Comparison of ENCODE assay signal across 14 cellular contexts in genomic region chr6:140486468-140487361, GRCh38.
A peak's percentile ranks its signal among the peaks of the same experiment; 100 is the strongest.
DNase-seq lines count a peak whose midpoint lies in the region; ATAC-seq and TF ChIP-seq lines count a peak whose summit lies in the region.
"Had no signal": no experiment of that assay in that cellular context is flagged by ENCODE, and none has a peak within 500 bp of the region (broad histone marks: within the 10 kb centered on the region; RNA-seq: fewer than 3 reads in every experiment).

No MANE protein-coding gene starts in this region.

- RAD21 ChIA-PET in HCT116 (lab: Charles Lee; ENCODE audit: low non-redundant PET in 1 of 2, low total read pairs in 2 of 2, uncharacterized antibody in 2 of 2, unreplicated experiment in 2 of 2), result no interaction called here

- POLR2A ChIA-PET in HCT116 (lab: Charles Lee), result no interaction called here

- H3K4me3 ChIP-seq in HCT116 (replicated peaks in 1 of 2; ENCODE audit: low read depth in 1 of 2, low read length in 2 of 2), result no peak overlapping the region; a peak in 1 of 4 replicates
- no peak overlapping the region for H3K4me3 ChIP-seq in left lung
- H3K4me3 ChIP-seq: BLaER1 treated with 17β-estradiol and CSF1 and Interleukin-3, amounts not matched to agents 10 nM and 100 nM had no signal

- H3K27ac ChIP-seq in HCT116 (ENCODE audit: low read depth, low read length), result peak overlapping the region; percentile 1; the same call in 1 of the 2 replicates
- H3K27ac ChIP-seq in left lung, result peak overlapping the region in 1 of 2 donors; percentile 51
- H3K27ac ChIP-seq: BLaER1 treated with 17β-estradiol and CSF1 and Interleukin-3, amounts not matched to agents 10 nM and 100 nM had no signal

- H3K4me1 ChIP-seq in HCT116 (ENCODE audit: control insufficient read depth in 1 of 2, insufficient read depth in 2 of 2, low read length in 2 of 2), result peaks cover 7 to 16% of the 10 kb centered on the region in 2 experiments
- peaks cover 0 to 6% of the 10 kb centered on the region in 2 donors for H3K4me1 ChIP-seq in left lung

- peak; percentile 6 for DNase-seq in AG08396 (ENCODE audit: low spot score)
- no peak for DNase-seq in HCT116 (ENCODE audit: low read depth, low spot score)
- peak; percentile 46 for DNase-seq in astrocyte of the hippocampus (ENCODE audit: low read depth, low spot score)
- no peak for DNase-seq in left lung
- DNase-seq in DMS114 treated with DMSO at 0.1 percent for 48 hours (lab: John Stamatoyannopoulos, UW; ENCODE audit: unreplicated experiment), result no peak
- no peak for DNase-seq in NCI-H345 (lab: John Stamatoyannopoulos, UW)
- DNase-seq: activated effector memory CD4-positive, alpha-beta T cell treated with anti-CD3 and anti-CD28 coated beads, Interleukin-2, amount 50 U/mL, for 16 hours; cerebellar nuclear complex; NCI-H526 treated with DMSO at 0.1 percent for 48 hours; occipital lobe; substantia nigra had no signal

- no peaks in the 10 kb centered on the region; the same call in 1 of the 2 replicates for H4K20me1 ChIP-seq in HCT116 (ENCODE audit: insufficient read depth)
- H4K20me1 ChIP-seq: BLaER1 treated with 17β-estradiol and CSF1 and Interleukin-3, amounts not matched to agents 10 nM and 100 nM had no signal

- 0 out of 2 replicates have a peak, but pooled peaks have one; percentile 9 for ATAC-seq in HCT116
- peak; percentile 29 for ATAC-seq in left lung
- ATAC-seq in GM21786 (IDR thresholded peaks at IDR 0.05; ENCODE audit: unreplicated experiment), result no peak
- ATAC-seq in GM21723 (IDR thresholded peaks at IDR 0.05; ENCODE audit: unreplicated experiment), result no peak

- no peaks in the 10 kb centered on the region for H3K79me2 ChIP-seq in HCT116 (ENCODE audit: insufficient read depth, low read length)

- peak overlapping the region; percentile 47 for H2AFZ ChIP-seq in HCT116 (ENCODE audit: low read depth, low read length, poor library complexity, severe bottlenecking)

- H3K36me3 ChIP-seq in HCT116 (ENCODE audit: control insufficient read depth in 1 of 2, insufficient read depth in 2 of 2, low read length in 2 of 2) (no peaks in the 10 kb centered on the region), left lung (no peaks in the 10 kb centered on the region)
- H3K36me3 ChIP-seq: BLaER1 treated with 17β-estradiol and CSF1 and Interleukin-3, amounts not matched to agents 10 nM and 100 nM had no signal

- BruUV-seq in HCT116 (replicated peaks; lab: Mats Ljungman, UMichigan), result no TSS peak

- TF ChIP-seq CTCF in HCT116 (IDR thresholded peaks at IDR 0.05 in 2 of 3, conservative IDR thresholded peaks at IDR 0.05 in 1 of 3; ENCODE audit: borderline replicate concordance in 1 of 3, insufficient read depth in 1 of 3, low read depth in 2 of 3, low read length in 2 of 3), result no peak
- TF ChIP-seq CTCF in left lung (IDR thresholded peaks at IDR 0.05), result no peak

- TF ChIP-seq RAD21 in HCT116 (IDR thresholded peaks at IDR 0.05; ENCODE audit: low read depth), result no peak

- H3K9me2 ChIP-seq in HCT116 (ENCODE audit: insufficient read depth), result no peaks in the 10 kb centered on the region

- intact Hi-C loops in HCT116 (cut with micrococcal nuclease) (no loop called here), left lung (cut with DNase I) (no loop called here)

- CTCF ChIA-PET in HCT116 (lab: Charles Lee), result no interaction called here

- TF ChIP-seq POLR2A in HCT116 (IDR thresholded peaks at IDR 0.05; ENCODE audit: borderline replicate concordance, extremely low read depth, insufficient read depth, insufficient read length), result no peak

- H3K9ac ChIP-seq in HCT116 (ENCODE audit: low read length), result no peak overlapping the region
- H3K9ac ChIP-seq: BLaER1 treated with 17β-estradiol and CSF1 and Interleukin-3, amounts not matched to agents 10 nM and 100 nM had no signal

- H3K4me2 ChIP-seq in HCT116 (ENCODE audit: low read length), result peak overlapping the region; percentile 43

- peaks cover 0 to 8% of the 10 kb centered on the region in 2 experiments; a peak in 1 of 4 replicates for H3K9me3 ChIP-seq in HCT116 (ENCODE audit: control insufficient read depth in 1 of 2, insufficient read depth in 1 of 2, low read depth in 1 of 2, low read length in 2 of 2)
- peaks cover 0 to 8% of the 10 kb centered on the region in 2 donors for H3K9me3 ChIP-seq in left lung

- H3K27me3 ChIP-seq in HCT116 (ENCODE audit: insufficient read depth, low read length), result no peaks in the 10 kb centered on the region
- H3K27me3 ChIP-seq in left lung, result no peaks in the 10 kb centered on the region
- H3K27me3 ChIP-seq: BLaER1 treated with 17β-estradiol and CSF1 and Interleukin-3, amounts not matched to agents 10 nM and 100 nM had no signal

TF ChIP-seq in HCT116, 20 proteins besides CTCF, POLR2A, EP300 and RAD21:
- TF ChIP-seq EGR1 (IDR thresholded peaks at IDR 0.05; ENCODE audit: low read depth) (no peak), ATF3 (IDR thresholded peaks at IDR 0.05) (no peak), JUND (IDR thresholded peaks at IDR 0.05) (no peak)
- TF ChIP-seq, protein P1, sequence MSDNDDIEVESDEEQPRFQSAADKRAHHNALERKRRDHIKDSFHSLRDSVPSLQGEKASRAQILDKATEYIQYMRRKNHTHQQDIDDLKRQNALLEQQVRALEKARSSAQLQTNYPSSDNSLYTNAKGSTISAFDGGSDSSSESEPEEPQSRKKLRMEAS (IDR thresholded peaks at IDR 0.05), result no peak

Comparison
In these comparisons a context has a peak if more than half of its experiments do, and no peak if none do; other contexts are left out.
1. DNase-seq: peak in AG08396 (single experiment) and astrocyte of the hippocampus (single experiment); none in HCT116 (single experiment), left lung (0 of 2), DMS114 treated with DMSO at 0.1 percent for 48 hours (single experiment) and NCI-H345 (single experiment).
2. ATAC-seq: peak in HCT116 (single experiment) and left lung (single experiment); none in GM21786 (single experiment) and GM21723 (single experiment).